ENCODE assay signal across 8 cellular contexts in genomic region chr6:68967549-68968300, GRCh38.
DNase-seq lines count a peak whose midpoint lies in the region; ATAC-seq and TF ChIP-seq lines count a peak whose summit lies in the region.

No MANE protein-coding gene starts in this region.

- H3K27ac Mint-ChIP-seq in WTC11: no peak overlapping the region

- H3K36me3 Mint-ChIP-seq in WTC11: no peaks in the 10 kb centered on the region

- POLR2A ChIA-PET in WTC11 (lab: Charles Lee): no interaction called here

- H3K9me3 Mint-ChIP-seq in WTC11: no peaks in the 10 kb centered on the region

- CTCF ChIA-PET in WTC11 (lab: Charles Lee): interaction anchor here (0.6 to 1.8 kb wide), 10 partner anchors 8 to 1099 kb away, joined by 3 to 12 read pairs (median 4); no protein-coding TSS in a partner anchor

- H3K27me3 Mint-ChIP-seq in WTC11 (ENCODE audit: low read depth): no peaks in the 10 kb centered on the region

- DNase-seq in AML-193 (lab: John Stamatoyannopoulos, UW) (peak; percentile 67 to 74), NCI-H2107 (lab: John Stamatoyannopoulos, UW) (peak; percentile 62), WTC11 (ENCODE audit: low spot score) (peak; percentile 62), dermis blood vessel endothelial cell (peak; percentile 54), lung microvascular endothelial cell (ENCODE audit: low read depth in 2 of 2) (peak; percentile 50 to 68)
- DNase-seq in stimulated activated naive CD4-positive, alpha-beta T cell (lab: John Stamatoyannopoulos, UW): peak in 5 of 6 experiments; percentile 3 to 26 (median 23)

- peaks cover 10% of the 10 kb centered on the region for H3K4me1 Mint-ChIP-seq in WTC11

- no peak overlapping the region; the same call in 1 of the 2 replicates for H3K4me3 Mint-ChIP-seq in WTC11

- ATAC-seq in GM18517 (IDR thresholded peaks at IDR 0.05; ENCODE audit: unreplicated experiment): peak; percentile 89
- ATAC-seq in HG02943 (IDR thresholded peaks at IDR 0.05; ENCODE audit: low read depth, unreplicated experiment): peak; percentile 84
- ATAC-seq in WTC11: peak; percentile 83

- peak; percentile 82 for TF ChIP-seq CTCF in WTC11 (IDR thresholded peaks at IDR 0.05)

TF ChIP-seq in WTC11, 78 proteins besides CTCF, POLR2A, EP300 and RAD21:
- TF ChIP-seq OVOL2 (CRISPR knock-in tag; IDR thresholded peaks at IDR 0.05; ENCODE audit: borderline replicate concordance): no peak
- no peak for TF ChIP-seq NR1H2 (CRISPR knock-in tag; IDR thresholded peaks at IDR 0.05)
- TF ChIP-seq NFE2L1 (CRISPR knock-in tag; IDR thresholded peaks at IDR 0.05): no peak
- no peak for TF ChIP-seq MXD4 (CRISPR knock-in tag; IDR thresholded peaks at IDR 0.05; ENCODE audit: borderline replicate concordance)
- TF ChIP-seq ZNF671 (CRISPR knock-in tag; IDR thresholded peaks at IDR 0.05): no peak
- TF ChIP-seq ZNF425 (CRISPR knock-in tag; conservative IDR thresholded peaks at IDR 0.05): no peak
- TF ChIP-seq ATF2 (CRISPR knock-in tag; IDR thresholded peaks at IDR 0.05; ENCODE audit: borderline replicate concordance, low read depth): no peak
- TF ChIP-seq EMX1 (CRISPR knock-in tag; IDR thresholded peaks at IDR 0.05): no peak
TF ChIP-seq in WTC11: peak in this region for 0.

Comparison
In these comparisons a context has a peak if more than half of its experiments do, and no peak if none do; other contexts are left out.
1. Peak in every context shown above with its lines: DNase-seq and ATAC-seq.